2 cellular contexts compared by ENCODE assay signal in the genomic region with DNA sequence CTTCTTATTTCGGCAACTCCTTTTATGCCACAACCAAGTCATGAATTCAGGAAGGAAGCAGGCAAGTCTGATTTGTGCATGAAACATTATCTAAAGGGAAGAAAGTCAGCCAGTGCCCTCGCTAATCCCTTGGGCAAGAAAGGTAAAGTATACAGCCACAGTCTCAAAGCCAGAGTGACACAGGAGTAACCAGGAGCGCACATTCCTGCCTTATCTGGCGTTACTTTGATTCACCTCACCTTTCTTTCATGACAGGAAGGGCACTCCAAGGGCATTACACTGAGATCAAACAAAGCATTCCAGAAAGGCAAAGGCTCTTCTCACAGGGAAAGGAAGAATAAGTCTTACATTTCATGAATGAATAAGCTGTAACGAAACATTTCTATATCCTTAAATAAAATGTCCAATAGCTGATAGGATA.
TF ChIP-seq lines count a peak whose summit lies in the region.

No MANE protein-coding gene starts in this region.

TF ChIP-seq in SK-N-SH, 30 proteins besides CTCF, POLR2A, EP300 and RAD21 (continued from another document):
- no peak for TF ChIP-seq MXI1 (IDR thresholded peaks at IDR 0.05; ENCODE audit: low read depth, low read length)
- no peak for TF ChIP-seq SMC3 (IDR thresholded peaks at IDR 0.05; ENCODE audit: low read depth, low read length)
- TF ChIP-seq FOXJ3 (CRISPR knock-in tag; IDR thresholded peaks at IDR 0.05), result no peak
- TF ChIP-seq CHD2 (IDR thresholded peaks at IDR 0.05; ENCODE audit: low read length, partially characterized antibody), result no peak
- TF ChIP-seq TEAD4 (IDR thresholded peaks at IDR 0.05; ENCODE audit: borderline replicate concordance, insufficient read depth), result no peak
- TF ChIP-seq, protein P1, sequence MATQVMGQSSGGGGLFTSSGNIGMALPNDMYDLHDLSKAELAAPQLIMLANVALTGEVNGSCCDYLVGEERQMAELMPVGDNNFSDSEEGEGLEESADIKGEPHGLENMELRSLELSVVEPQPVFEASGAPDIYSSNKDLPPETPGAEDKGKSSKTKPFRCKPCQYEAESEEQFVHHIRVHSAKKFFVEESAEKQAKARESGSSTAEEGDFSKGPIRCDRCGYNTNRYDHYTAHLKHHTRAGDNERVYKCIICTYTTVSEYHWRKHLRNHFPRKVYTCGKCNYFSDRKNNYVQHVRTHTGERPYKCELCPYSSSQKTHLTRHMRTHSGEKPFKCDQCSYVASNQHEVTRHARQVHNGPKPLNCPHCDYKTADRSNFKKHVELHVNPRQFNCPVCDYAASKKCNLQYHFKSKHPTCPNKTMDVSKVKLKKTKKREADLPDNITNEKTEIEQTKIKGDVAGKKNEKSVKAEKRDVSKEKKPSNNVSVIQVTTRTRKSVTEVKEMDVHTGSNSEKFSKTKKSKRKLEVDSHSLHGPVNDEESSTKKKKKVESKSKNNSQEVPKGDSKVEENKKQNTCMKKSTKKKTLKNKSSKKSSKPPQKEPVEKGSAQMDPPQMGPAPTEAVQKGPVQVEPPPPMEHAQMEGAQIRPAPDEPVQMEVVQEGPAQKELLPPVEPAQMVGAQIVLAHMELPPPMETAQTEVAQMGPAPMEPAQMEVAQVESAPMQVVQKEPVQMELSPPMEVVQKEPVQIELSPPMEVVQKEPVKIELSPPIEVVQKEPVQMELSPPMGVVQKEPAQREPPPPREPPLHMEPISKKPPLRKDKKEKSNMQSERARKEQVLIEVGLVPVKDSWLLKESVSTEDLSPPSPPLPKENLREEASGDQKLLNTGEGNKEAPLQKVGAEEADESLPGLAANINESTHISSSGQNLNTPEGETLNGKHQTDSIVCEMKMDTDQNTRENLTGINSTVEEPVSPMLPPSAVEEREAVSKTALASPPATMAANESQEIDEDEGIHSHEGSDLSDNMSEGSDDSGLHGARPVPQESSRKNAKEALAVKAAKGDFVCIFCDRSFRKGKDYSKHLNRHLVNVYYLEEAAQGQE (IDR thresholded peaks at IDR 0.05; ENCODE audit: low read depth, low read length), result no peak
- TF ChIP-seq, protein P2, sequence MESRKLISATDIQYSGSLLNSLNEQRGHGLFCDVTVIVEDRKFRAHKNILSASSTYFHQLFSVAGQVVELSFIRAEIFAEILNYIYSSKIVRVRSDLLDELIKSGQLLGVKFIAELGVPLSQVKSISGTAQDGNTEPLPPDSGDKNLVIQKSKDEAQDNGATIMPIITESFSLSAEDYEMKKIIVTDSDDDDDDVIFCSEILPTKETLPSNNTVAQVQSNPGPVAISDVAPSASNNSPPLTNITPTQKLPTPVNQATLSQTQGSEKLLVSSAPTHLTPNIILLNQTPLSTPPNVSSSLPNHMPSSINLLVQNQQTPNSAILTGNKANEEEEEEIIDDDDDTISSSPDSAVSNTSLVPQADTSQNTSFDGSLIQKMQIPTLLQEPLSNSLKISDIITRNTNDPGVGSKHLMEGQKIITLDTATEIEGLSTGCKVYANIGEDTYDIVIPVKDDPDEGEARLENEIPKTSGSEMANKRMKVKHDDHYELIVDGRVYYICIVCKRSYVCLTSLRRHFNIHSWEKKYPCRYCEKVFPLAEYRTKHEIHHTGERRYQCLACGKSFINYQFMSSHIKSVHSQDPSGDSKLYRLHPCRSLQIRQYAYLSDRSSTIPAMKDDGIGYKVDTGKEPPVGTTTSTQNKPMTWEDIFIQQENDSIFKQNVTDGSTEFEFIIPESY (IDR thresholded peaks at IDR 0.05; ENCODE audit: borderline replicate concordance, low read depth), result no peak
- TF ChIP-seq RXRA (IDR thresholded peaks at IDR 0.05; ENCODE audit: borderline replicate concordance, low read depth), result no peak
- TF ChIP-seq SIN3A (IDR thresholded peaks at IDR 0.05; ENCODE audit: borderline replicate concordance, low read depth, low read length), result no peak
- TF ChIP-seq, protein P3, sequence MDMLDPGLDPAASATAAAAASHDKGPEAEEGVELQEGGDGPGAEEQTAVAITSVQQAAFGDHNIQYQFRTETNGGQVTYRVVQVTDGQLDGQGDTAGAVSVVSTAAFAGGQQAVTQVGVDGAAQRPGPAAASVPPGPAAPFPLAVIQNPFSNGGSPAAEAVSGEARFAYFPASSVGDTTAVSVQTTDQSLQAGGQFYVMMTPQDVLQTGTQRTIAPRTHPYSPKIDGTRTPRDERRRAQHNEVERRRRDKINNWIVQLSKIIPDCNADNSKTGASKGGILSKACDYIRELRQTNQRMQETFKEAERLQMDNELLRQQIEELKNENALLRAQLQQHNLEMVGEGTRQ (IDR thresholded peaks at IDR 0.05; ENCODE audit: borderline replicate concordance, low read depth, low read length), result no peak

TF ChIP-seq in SK-N-SH treated with all-trans-retinoic acid at 6 μM for 48 hours, 23 proteins besides CTCF, POLR2A, EP300 and RAD21 (continued from another document):
- TF ChIP-seq, protein P4, sequence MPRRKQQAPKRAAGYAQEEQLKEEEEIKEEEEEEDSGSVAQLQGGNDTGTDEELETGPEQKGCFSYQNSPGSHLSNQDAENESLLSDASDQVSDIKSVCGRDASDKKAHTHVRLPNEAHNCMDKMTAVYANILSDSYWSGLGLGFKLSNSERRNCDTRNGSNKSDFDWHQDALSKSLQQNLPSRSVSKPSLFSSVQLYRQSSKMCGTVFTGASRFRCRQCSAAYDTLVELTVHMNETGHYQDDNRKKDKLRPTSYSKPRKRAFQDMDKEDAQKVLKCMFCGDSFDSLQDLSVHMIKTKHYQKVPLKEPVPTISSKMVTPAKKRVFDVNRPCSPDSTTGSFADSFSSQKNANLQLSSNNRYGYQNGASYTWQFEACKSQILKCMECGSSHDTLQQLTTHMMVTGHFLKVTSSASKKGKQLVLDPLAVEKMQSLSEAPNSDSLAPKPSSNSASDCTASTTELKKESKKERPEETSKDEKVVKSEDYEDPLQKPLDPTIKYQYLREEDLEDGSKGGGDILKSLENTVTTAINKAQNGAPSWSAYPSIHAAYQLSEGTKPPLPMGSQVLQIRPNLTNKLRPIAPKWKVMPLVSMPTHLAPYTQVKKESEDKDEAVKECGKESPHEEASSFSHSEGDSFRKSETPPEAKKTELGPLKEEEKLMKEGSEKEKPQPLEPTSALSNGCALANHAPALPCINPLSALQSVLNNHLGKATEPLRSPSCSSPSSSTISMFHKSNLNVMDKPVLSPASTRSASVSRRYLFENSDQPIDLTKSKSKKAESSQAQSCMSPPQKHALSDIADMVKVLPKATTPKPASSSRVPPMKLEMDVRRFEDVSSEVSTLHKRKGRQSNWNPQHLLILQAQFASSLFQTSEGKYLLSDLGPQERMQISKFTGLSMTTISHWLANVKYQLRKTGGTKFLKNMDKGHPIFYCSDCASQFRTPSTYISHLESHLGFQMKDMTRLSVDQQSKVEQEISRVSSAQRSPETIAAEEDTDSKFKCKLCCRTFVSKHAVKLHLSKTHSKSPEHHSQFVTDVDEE (CRISPR knock-in tag; IDR thresholded peaks at IDR 0.05), result no peak
- no peak for TF ChIP-seq ZFP3 (CRISPR knock-in tag; IDR thresholded peaks at IDR 0.05)
- TF ChIP-seq, protein P5, sequence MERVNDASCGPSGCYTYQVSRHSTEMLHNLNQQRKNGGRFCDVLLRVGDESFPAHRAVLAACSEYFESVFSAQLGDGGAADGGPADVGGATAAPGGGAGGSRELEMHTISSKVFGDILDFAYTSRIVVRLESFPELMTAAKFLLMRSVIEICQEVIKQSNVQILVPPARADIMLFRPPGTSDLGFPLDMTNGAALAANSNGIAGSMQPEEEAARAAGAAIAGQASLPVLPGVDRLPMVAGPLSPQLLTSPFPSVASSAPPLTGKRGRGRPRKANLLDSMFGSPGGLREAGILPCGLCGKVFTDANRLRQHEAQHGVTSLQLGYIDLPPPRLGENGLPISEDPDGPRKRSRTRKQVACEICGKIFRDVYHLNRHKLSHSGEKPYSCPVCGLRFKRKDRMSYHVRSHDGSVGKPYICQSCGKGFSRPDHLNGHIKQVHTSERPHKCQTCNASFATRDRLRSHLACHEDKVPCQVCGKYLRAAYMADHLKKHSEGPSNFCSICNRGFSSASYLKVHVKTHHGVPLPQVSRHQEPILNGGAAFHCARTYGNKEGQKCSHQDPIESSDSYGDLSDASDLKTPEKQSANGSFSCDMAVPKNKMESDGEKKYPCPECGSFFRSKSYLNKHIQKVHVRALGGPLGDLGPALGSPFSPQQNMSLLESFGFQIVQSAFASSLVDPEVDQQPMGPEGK (CRISPR knock-in tag; IDR thresholded peaks at IDR 0.05; ENCODE audit: borderline replicate concordance), result no peak
- no peak for TF ChIP-seq TCF4 (CRISPR knock-in tag; IDR thresholded peaks at IDR 0.05; ENCODE audit: borderline replicate concordance)
- no peak for TF ChIP-seq GLIS3 (CRISPR knock-in tag; IDR thresholded peaks at IDR 0.05)
- TF ChIP-seq, protein P6, sequence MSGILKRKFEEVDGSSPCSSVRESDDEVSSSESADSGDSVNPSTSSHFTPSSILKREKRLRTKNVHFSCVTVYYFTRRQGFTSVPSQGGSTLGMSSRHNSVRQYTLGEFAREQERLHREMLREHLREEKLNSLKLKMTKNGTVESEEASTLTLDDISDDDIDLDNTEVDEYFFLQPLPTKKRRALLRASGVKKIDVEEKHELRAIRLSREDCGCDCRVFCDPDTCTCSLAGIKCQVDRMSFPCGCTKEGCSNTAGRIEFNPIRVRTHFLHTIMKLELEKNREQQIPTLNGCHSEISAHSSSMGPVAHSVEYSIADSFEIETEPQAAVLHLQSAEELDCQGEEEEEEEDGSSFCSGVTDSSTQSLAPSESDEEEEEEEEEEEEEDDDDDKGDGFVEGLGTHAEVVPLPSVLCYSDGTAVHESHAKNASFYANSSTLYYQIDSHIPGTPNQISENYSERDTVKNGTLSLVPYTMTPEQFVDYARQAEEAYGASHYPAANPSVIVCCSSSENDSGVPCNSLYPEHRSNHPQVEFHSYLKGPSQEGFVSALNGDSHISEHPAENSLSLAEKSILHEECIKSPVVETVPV (CRISPR knock-in tag; IDR thresholded peaks at IDR 0.05), result no peak
